In genomic region chr15:43376017-43376705, GRCh38 we compare ENCODE assay signal across 8 cellular contexts. TPM values are rescaled to one million over a fixed set of nuclear protein-coding genes. Genes with fewer than 3 reads are reported as not detected.
A peak's percentile ranks its signal among the peaks of the same experiment; 100 is the strongest.
DNase-seq lines count a peak whose midpoint lies in the region; ATAC-seq and TF ChIP-seq lines count a peak whose summit lies in the region.

No MANE protein-coding gene starts in this region.

- peak; percentile 49 for ATAC-seq in activated T-cell treated with anti-CD3 and anti-CD28 coated beads, Interleukin-2, amount 50 U/mL, for 4 hours
- no peak for ATAC-seq in GM21576 (IDR thresholded peaks at IDR 0.05; ENCODE audit: unreplicated experiment)

- no peaks in the 10 kb centered on the region for H3K9me3 Mint-ChIP-seq in activated T-cell treated with anti-CD3 and anti-CD28 coated beads, Interleukin-2, amount 50 U/mL, for 4 hours

- H3K4me3 ChIP-seq in left ventricle myocardium inferior = no peak overlapping the region

- H3K27me3 Mint-ChIP-seq in activated T-cell treated with anti-CD3 and anti-CD28 coated beads, Interleukin-2, amount 50 U/mL, for 4 hours (ENCODE audit: low read depth) = no peaks in the 10 kb centered on the region

- no peak overlapping the region for H3K27ac ChIP-seq in left ventricle myocardium inferior (replicated peaks)

- no peak overlapping the region for H3K4me3 Mint-ChIP-seq in activated T-cell treated with anti-CD3 and anti-CD28 coated beads, Interleukin-2, amount 50 U/mL, for 4 hours

- peaks cover 41% of the 10 kb centered on the region for H3K36me3 ChIP-seq in left ventricle myocardium inferior

- TF ChIP-seq CTCF in left ventricle myocardium inferior (IDR thresholded peaks at IDR 0.05; ENCODE audit: borderline replicate concordance) = peak; percentile 74

- H3K9me3 ChIP-seq in left ventricle myocardium inferior (replicated peaks) = no peaks in the 10 kb centered on the region

- H3K4me1 ChIP-seq in left ventricle myocardium inferior = peaks cover 12% of the 10 kb centered on the region

- H3K27me3 ChIP-seq in left ventricle myocardium inferior (ENCODE audit: low read depth) = no peaks in the 10 kb centered on the region

- H3K36me3 Mint-ChIP-seq in activated T-cell treated with anti-CD3 and anti-CD28 coated beads, Interleukin-2, amount 50 U/mL, for 4 hours (ENCODE audit: insufficient read depth) = peaks cover 32% of the 10 kb centered on the region

- intact Hi-C loops in left ventricle myocardium inferior (cut with micrococcal nuclease) = no loop called here

- DNase-seq in activated gamma-delta T cell treated with Interleukin-2 at 50 U/mL for 16 hours (peak; percentile 20), activated gamma-delta T cell (lab: John Stamatoyannopoulos, UW) (no peak), NAMALWA (ENCODE audit: low spot score) (peak; percentile 82), left ventricle myocardium inferior (no peak), ureter (ENCODE audit: low spot score) (no peak)
- DNase-seq in activated T-cell treated with anti-CD3 and anti-CD28 coated beads, Interleukin-2, amount 50 U/mL, for 4 hours = peak; percentile 12
- DNase-seq in stimulated activated CD4-positive, alpha-beta T cell treated with anti-CD3 and anti-CD28 coated beads, Interleukin-4, amount 100 ng/mL, for 24 hours = peak; percentile 34

- H3K4me1 Mint-ChIP-seq in activated T-cell treated with anti-CD3 and anti-CD28 coated beads, Interleukin-2, amount 50 U/mL, for 4 hours (ENCODE audit: low read depth) = peaks cover 23% of the 10 kb centered on the region

RNA-seq across cellular contexts. Expression of gene TUBGCP4, which starts 5.3 kb away (rescaled TPM):
- 10 to 100 TPM; 34.6 to 39.7 (median 36.6) TPM for total RNA-seq in activated T-cell treated with anti-CD3 and anti-CD28 coated beads, Interleukin-2, amount 50 U/mL, for 4 hours
- total RNA-seq in left ventricle myocardium inferior (10.8 TPM), ureter (19.8 TPM)

RNA-seq across cellular contexts. Expression of gene ZSCAN29, which starts 5.3 kb away (rescaled TPM):
- total RNA-seq in activated T-cell treated with anti-CD3 and anti-CD28 coated beads, Interleukin-2, amount 50 U/mL, for 4 hours = 10 to 100 TPM; 23.3 to 28.5 (median 25.0) TPM
- total RNA-seq in left ventricle myocardium inferior (11.2 TPM), ureter (27.3 TPM)

RNA-seq across cellular contexts. Expression of gene LCMT2, which starts 45.8 kb away (rescaled TPM):
- total RNA-seq in activated T-cell treated with anti-CD3 and anti-CD28 coated beads, Interleukin-2, amount 50 U/mL, for 4 hours = 10 to 100 TPM; 10.9 to 14.6 (median 12.5) TPM
- total RNA-seq in left ventricle myocardium inferior (7.0 TPM), ureter (12.8 TPM)

Comparison
In these comparisons a context has a peak if more than half of its experiments do, and no peak if none do; other contexts are left out.
1. DNase-seq: peak in activated gamma-delta T cell treated with Interleukin-2 at 50 U/mL for 16 hours (single experiment), NAMALWA (single experiment), activated T-cell treated with anti-CD3 and anti-CD28 coated beads, Interleukin-2, amount 50 U/mL, for 4 hours (single experiment) and stimulated activated CD4-positive, alpha-beta T cell treated with anti-CD3 and anti-CD28 coated beads, Interleukin-4, amount 100 ng/mL, for 24 hours (single experiment); none in activated gamma-delta T cell (single experiment), left ventricle myocardium inferior (single experiment) and ureter (single experiment).